ENCODE assay signal across 10 cellular contexts in genomic region chr1:109531826-109532364, GRCh38. TPM values are rescaled to one million over a fixed set of nuclear protein-coding genes. Genes with fewer than 3 reads are reported as not detected.
A peak's percentile ranks its signal among the peaks of the same experiment; 100 is the strongest.
DNase-seq lines count a peak whose midpoint lies in the region; ATAC-seq and TF ChIP-seq lines count a peak whose summit lies in the region.
"Had no signal": no experiment of that assay in that cellular context is flagged by ENCODE, and none has a peak within 500 bp of the region (broad histone marks: within the 10 kb centered on the region; RNA-seq: fewer than 3 reads in every experiment).

No MANE protein-coding gene starts in this region.

- no peaks in the 10 kb centered on the region for H3K9me3 Mint-ChIP-seq in activated CD4-positive, alpha-beta T cell treated with anti-CD3 and anti-CD28 coated beads, Interleukin-2, amount 10 ng/mL, durations not matched to agents 7 days and 5 days
- no peaks in the 10 kb centered on the region for H3K9me3 Mint-ChIP-seq in effector memory CD8-positive, alpha-beta T cell

- H3K4me1 Mint-ChIP-seq in activated CD4-positive, alpha-beta T cell treated with anti-CD3 and anti-CD28 coated beads, Interleukin-2, amount 10 ng/mL, durations not matched to agents 7 days and 5 days, result peaks cover 39% of the 10 kb centered on the region
- H3K4me1 Mint-ChIP-seq in effector memory CD8-positive, alpha-beta T cell (ENCODE audit: low read depth in 2 of 2), result peaks cover 13 to 14% of the 10 kb centered on the region in 2 donors

- TF ChIP-seq POLR2A in spleen (IDR thresholded peaks at IDR 0.05), result no peak
- TF ChIP-seq POLR2A in uterus (IDR thresholded peaks at IDR 0.05), result no peak

- H3K9me3 ChIP-seq in spleen (no peaks in the 10 kb centered on the region), uterus (no peaks in the 10 kb centered on the region)
- H3K9me3 ChIP-seq: BE2C had no signal

- no peak overlapping the region for H3K9ac ChIP-seq in KMS-11

- H3K4me1 ChIP-seq in KMS-11 (ENCODE audit: low read depth, poor library complexity, severe bottlenecking), result peaks cover 8% of the 10 kb centered on the region
- peaks cover 5 to 41% (median 24%) of the 10 kb centered on the region in 6 donors for H3K4me1 ChIP-seq in spleen
- no peaks in the 10 kb centered on the region for H3K4me1 ChIP-seq in uterus

- H3K4me2 ChIP-seq in KMS-11, result peak overlapping the region; percentile 93

- POLR2A ChIA-PET in activated CD4-positive, alpha-beta T cell treated with anti-CD3 and anti-CD28 coated beads, Interleukin-2, amount 10 ng/mL, durations not matched to agents 7 days and 5 days (lab: Charles Lee), result interaction anchor here (1.4 kb wide), 1 partner anchor 30 kb away, joined by 4 read pairs; no protein-coding TSS in a partner anchor

- H4K20me1 ChIP-seq in KMS-11 (ENCODE audit: insufficient read depth), result no peaks in the 10 kb centered on the region

- ATAC-seq in effector memory CD8-positive, alpha-beta T cell (replicated peaks), result no peak

- H3K4me3 ChIP-seq in KMS-11 (IDR thresholded peaks at IDR 0.05; ENCODE audit: insufficient read depth, low read depth, low read length) (no peak overlapping the region), spleen (peak overlapping the region in 5 of 8 donors; percentile 6 to 58 (median 30)), uterus (no peak overlapping the region)

- H3K79me2 ChIP-seq in KMS-11 (ENCODE audit: insufficient read depth, low read depth), result no peaks in the 10 kb centered on the region

- no peaks in the 10 kb centered on the region for H3K27me3 Mint-ChIP-seq in activated CD4-positive, alpha-beta T cell treated with anti-CD3 and anti-CD28 coated beads, Interleukin-2, amount 10 ng/mL, durations not matched to agents 7 days and 5 days
- peaks cover 0 to 9% of the 10 kb centered on the region in 2 donors for H3K27me3 Mint-ChIP-seq in effector memory CD8-positive, alpha-beta T cell

- no peak for DNase-seq in activated CD4-positive, alpha-beta T cell treated with anti-CD3 and anti-CD28 coated beads, Interleukin-2, amount 10 ng/mL, durations not matched to agents 7 days and 5 days
- no peak for DNase-seq in activated CD4-positive, alpha-beta T cell treated with anti-CD3 and anti-CD28 coated beads, Interleukin-2, amount 50 U/mL, for 1 hour
- no peak for DNase-seq in effector memory CD8-positive, alpha-beta T cell
- no peak for DNase-seq in spleen
- DNase-seq in DMS53 (lab: John Stamatoyannopoulos, UW), result no peak
- DNase-seq in COLO668 (lab: John Stamatoyannopoulos, UW; ENCODE audit: unreplicated experiment), result no peak
- DNase-seq in uterus, result no peak

- H3K36me3 ChIP-seq in KMS-11 (ENCODE audit: insufficient read depth), result no peaks in the 10 kb centered on the region
- H3K36me3 ChIP-seq in spleen, result no peaks in the 10 kb centered on the region
- H3K36me3 ChIP-seq in uterus, result no peaks in the 10 kb centered on the region
- H3K36me3 ChIP-seq: BE2C had no signal

- H3K27ac ChIP-seq in KMS-11, result no peak overlapping the region
- peak overlapping the region in 5 of 8 donors; percentile 48 to 81 (median 75) for H3K27ac ChIP-seq in spleen
- H3K27ac ChIP-seq in uterus, result no peak overlapping the region

- peak overlapping the region; percentile 100 for H2AFZ ChIP-seq in KMS-11 (ENCODE audit: low read depth)

- H3K27me3 ChIP-seq in KMS-11 (ENCODE audit: insufficient read depth, low read depth) (no peaks in the 10 kb centered on the region), spleen (replicated peaks in 1 of 7) (no peaks in the 10 kb centered on the region), uterus (no peaks in the 10 kb centered on the region)
- H3K27me3 ChIP-seq: BE2C had no signal

- intact Hi-C loops in spleen (cut with DNase I; ENCODE audit: low total_unique reads), result loop anchor here (2.0 to 10.0 kb wide), 2 partner anchors 41 to 107 kb away; partner anchors contain the start of gene PSMA5
- intact Hi-C loops in uterus (cut with DNase I; ENCODE audit: low total_unique reads), result loop anchor here (2.0 kb wide), 1 partner anchor 41 kb away; no protein-coding TSS in a partner anchor

- 52 to 60% (median 56%) methylated on average over 10 to 16 of the region's 16 CpGs for WGBS in spleen, 5 donors

- peak overlapping the region; percentile 40 for H3K4me3 Mint-ChIP-seq in activated CD4-positive, alpha-beta T cell treated with anti-CD3 and anti-CD28 coated beads, Interleukin-2, amount 10 ng/mL, durations not matched to agents 7 days and 5 days
- H3K4me3 Mint-ChIP-seq in effector memory CD8-positive, alpha-beta T cell, result peak overlapping the region; percentile 81 to 84

- CTCF ChIA-PET in activated CD4-positive, alpha-beta T cell treated with anti-CD3 and anti-CD28 coated beads, Interleukin-2, amount 10 ng/mL, durations not matched to agents 7 days and 5 days (lab: Charles Lee), result interaction anchor here (0.6 to 46.6 kb wide), 53 partner anchors 8 to 839 kb away, joined by 3 to 1139 read pairs (median 5); partner anchors contain the start of genes AHCYL1, AMIGO1, AMPD2 and ATXN7L2

- TF ChIP-seq CTCF in KMS-11 (conservative IDR thresholded peaks at IDR 0.05; ENCODE audit: low read depth, low read length) (no peak), spleen (IDR thresholded peaks at IDR 0.05 in 8 of 11, conservative IDR thresholded peaks at IDR 0.05 in 3 of 11) (no peak), uterus (IDR thresholded peaks at IDR 0.05) (no peak)

- H3K36me3 Mint-ChIP-seq in activated CD4-positive, alpha-beta T cell treated with anti-CD3 and anti-CD28 coated beads, Interleukin-2, amount 10 ng/mL, durations not matched to agents 7 days and 5 days (ENCODE audit: low read depth), result no peaks in the 10 kb centered on the region
- H3K36me3 Mint-ChIP-seq in effector memory CD8-positive, alpha-beta T cell (ENCODE audit: insufficient read depth), result peaks cover 10% of the 10 kb centered on the region

- peak overlapping the region; percentile 96 for H3K27ac Mint-ChIP-seq in activated CD4-positive, alpha-beta T cell treated with anti-CD3 and anti-CD28 coated beads, Interleukin-2, amount 10 ng/mL, durations not matched to agents 7 days and 5 days
- H3K27ac Mint-ChIP-seq in effector memory CD8-positive, alpha-beta T cell, result peak overlapping the region; percentile 85 to 86

RNA-seq across cellular contexts. Expression of gene GPR61, which starts 7.8 kb away (rescaled TPM):
- total RNA-seq in activated CD4-positive, alpha-beta T cell treated with anti-CD3 and anti-CD28 coated beads, Interleukin-2, amount 10 ng/mL, durations not matched to agents 7 days and 5 days, result under 1 TPM; 0.45 to 0.52 TPM
- total RNA-seq in spleen (not detected), uterus (under 1 TPM in 1 of 4 donors, not detected in 3; 0.41 TPM)
- not detected for polyA plus RNA-seq in spleen
- total RNA-seq: M059J had no signal

RNA-seq across cellular contexts. Expression of gene GNAI3, which starts 16.5 kb away (rescaled TPM):
- 1 to 10 TPM; 8.8 to 9.7 TPM for total RNA-seq in activated CD4-positive, alpha-beta T cell treated with anti-CD3 and anti-CD28 coated beads, Interleukin-2, amount 10 ng/mL, durations not matched to agents 7 days and 5 days
- 10 to 100 TPM in 4 of 7 donors, 1 to 10 TPM in 3; 7.4 to 11.4 (median 10.4) TPM for total RNA-seq in spleen
- 1 to 10 TPM; 1.8 to 3.3 (median 2.7) TPM for polyA plus RNA-seq in spleen
- 10 to 100 TPM in 1 of 4 donors, 1 to 10 TPM in 3; 2.3 to 20.0 (median 5.8) TPM for total RNA-seq in uterus

RNA-seq across cellular contexts. Expression of gene AMIGO1, which starts 22.4 kb away (rescaled TPM):
- 1 to 10 TPM; 5.8 to 7.6 TPM for total RNA-seq in activated CD4-positive, alpha-beta T cell treated with anti-CD3 and anti-CD28 coated beads, Interleukin-2, amount 10 ng/mL, durations not matched to agents 7 days and 5 days
- total RNA-seq in spleen (1 to 10 TPM; 3.7 to 8.5 (median 6.0) TPM), uterus (10 to 100 TPM in 1 of 4 donors, 1 to 10 TPM in 3; 1.0 to 10.1 (median 3.8) TPM)
- under 1 TPM; 0.57 to 0.99 (median 0.67) TPM for polyA plus RNA-seq in spleen

RNA-seq across cellular contexts. Expression of gene CYB561D1, which starts 38.0 kb away (rescaled TPM):
- total RNA-seq in activated CD4-positive, alpha-beta T cell treated with anti-CD3 and anti-CD28 coated beads, Interleukin-2, amount 10 ng/mL, durations not matched to agents 7 days and 5 days, result 10 to 100 TPM; 25.3 to 29.7 TPM
- total RNA-seq in spleen (10 to 100 TPM in 6 of 7 donors, 1 to 10 TPM in 1; 8.6 to 17.6 (median 13.7) TPM), uterus (10 to 100 TPM in 1 of 4 donors, 1 to 10 TPM in 3; 1.8 to 11.0 (median 8.4) TPM)
- 1 to 10 TPM; 4.5 to 8.0 (median 6.0) TPM for polyA plus RNA-seq in spleen

RNA-seq across cellular contexts. Expression of gene ATXN7L2, which starts 48.2 kb away (rescaled TPM):
- 10 to 100 TPM; 12.4 to 14.0 TPM for total RNA-seq in activated CD4-positive, alpha-beta T cell treated with anti-CD3 and anti-CD28 coated beads, Interleukin-2, amount 10 ng/mL, durations not matched to agents 7 days and 5 days
- 10 to 100 TPM in 2 of 7 donors, 1 to 10 TPM in 5; 7.9 to 11.9 (median 8.7) TPM for total RNA-seq in spleen
- 10 to 100 TPM in 2 of 3 donors, 1 to 10 TPM in 1; 7.1 to 16.8 (median 12.2) TPM for polyA plus RNA-seq in spleen
- total RNA-seq in uterus, result 1 to 10 TPM; 4.1 to 6.7 (median 4.7) TPM

Comparison
In these comparisons a context has a peak if more than half of its experiments do, and no peak if none do; other contexts are left out.
1. H3K27ac ChIP-seq: peak in spleen (5 of 8); none in KMS-11 (single experiment) and uterus (0 of 2).
2. H3K4me3 ChIP-seq: peak in spleen (5 of 8); none in KMS-11 (single experiment) and uterus (0 of 2).